Comparison of ENCODE assay signal across 16 cellular contexts in genomic region chr11:61667684-61668320, GRCh38. TPM values are rescaled to one million over a fixed set of nuclear protein-coding genes. Genes with fewer than 3 reads are reported as not detected.
DNase-seq lines count a peak whose midpoint lies in the region; ATAC-seq and TF ChIP-seq lines count a peak whose summit lies in the region.
"Had no signal": no experiment of that assay in that cellular context is flagged by ENCODE, and none has a peak within 500 bp of the region (broad histone marks: within the 10 kb centered on the region; RNA-seq: fewer than 3 reads in every experiment).

No MANE protein-coding gene starts in this region.

- TF ChIP-seq EP300 in transverse colon (IDR thresholded peaks at IDR 0.05; ENCODE audit: low read depth): no peak

- peaks cover 44% of the 10 kb centered on the region for H3K79me2 ChIP-seq in hepatocyte

- H3K9me3 ChIP-seq in Panc1 (ENCODE audit: control insufficient read depth, insufficient read depth, low read depth, low read length): no peaks in the 10 kb centered on the region
- no peaks in the 10 kb centered on the region for H3K9me3 ChIP-seq in hepatocyte (ENCODE audit: low read depth)
- H3K9me3 ChIP-seq in transverse colon: no peaks in the 10 kb centered on the region

- H3K27ac ChIP-seq in Panc1 (ENCODE audit: low read length) (no peak overlapping the region), hepatocyte (peak overlapping the region; percentile 98), transverse colon (no peak overlapping the region)
- H3K27ac ChIP-seq: KMS-11 had no signal

- peaks cover 3% of the 10 kb centered on the region for H3K27me3 Mint-ChIP-seq in type B pancreatic cell

- TF ChIP-seq CTCF in Panc1 (IDR thresholded peaks at IDR 0.05) (no peak), hepatocyte (IDR thresholded peaks at IDR 0.05; ENCODE audit: poor library complexity) (no peak), type B pancreatic cell (conservative IDR thresholded peaks at IDR 0.05) (no peak), transverse colon (IDR thresholded peaks at IDR 0.05) (no peak), omental fat pad (IDR thresholded peaks at IDR 0.05) (no peak)

- no peaks in the 10 kb centered on the region for H3K9me2 ChIP-seq in hepatocyte (replicated peaks; ENCODE audit: insufficient read depth)

- no peaks in the 10 kb centered on the region for H3K36me3 Mint-ChIP-seq in type B pancreatic cell
- H3K36me3 Mint-ChIP-seq: CD4-positive, alpha-beta memory T cell had no signal

- H3K27ac Mint-ChIP-seq in type B pancreatic cell: peak overlapping the region; percentile 81
- H3K27ac Mint-ChIP-seq: CD4-positive, alpha-beta memory T cell had no signal

- H3K27me3 ChIP-seq in Panc1 (ENCODE audit: control insufficient read depth, insufficient read depth, low read length) (no peaks in the 10 kb centered on the region), hepatocyte (no peaks in the 10 kb centered on the region), transverse colon (no peaks in the 10 kb centered on the region)

- H2AFZ ChIP-seq in hepatocyte: no peak overlapping the region

- H3K4me1 ChIP-seq in Panc1 (ENCODE audit: control insufficient read depth, insufficient read depth, low read length): no peaks in the 10 kb centered on the region
- peaks cover 7% of the 10 kb centered on the region for H3K4me1 ChIP-seq in hepatocyte (ENCODE audit: insufficient read depth)
- peaks cover 0 to 12% (median 5%) of the 10 kb centered on the region in 4 donors for H3K4me1 ChIP-seq in transverse colon

- no peak for TF ChIP-seq POLR2A in transverse colon (IDR thresholded peaks at IDR 0.05)

- ATAC-seq in Right ventricle myocardium inferior (peak; percentile 20), left ventricle myocardium superior (no peak), Panc1 (0 out of 2 replicates have a peak, but pooled peaks have one; percentile 50), omental fat pad (ENCODE audit: low FRiP score) (no peak)

- peak overlapping the region; percentile 50 for H3K4me3 Mint-ChIP-seq in type B pancreatic cell
- H3K4me3 Mint-ChIP-seq: CD4-positive, alpha-beta memory T cell had no signal

- no peaks in the 10 kb centered on the region for H3K9me3 Mint-ChIP-seq in type B pancreatic cell
- H3K9me3 Mint-ChIP-seq: CD4-positive, alpha-beta memory T cell had no signal

- H3K4me1 Mint-ChIP-seq in type B pancreatic cell (ENCODE audit: unreplicated experiment): no peaks in the 10 kb centered on the region
- H3K4me1 Mint-ChIP-seq: CD4-positive, alpha-beta memory T cell had no signal

- 63% methylated on average over 6 of the region's 6 CpGs for WGBS in hepatocyte (ENCODE audit: low lambda C conversion rate, missing lambda C conversion rate)
- 85% methylated on average over 6 of the region's 6 CpGs; no CpG with 5 or more reads in 1 of the 2 donors for WGBS in transverse colon (ENCODE audit: low coverage in 1 of 2), 2 donors

- POLR2A ChIA-PET in Panc1 (lab: Charles Lee): no interaction called here

- H3K36me3 ChIP-seq in Panc1 (ENCODE audit: control insufficient read depth, insufficient read depth, low read length) (no peaks in the 10 kb centered on the region), hepatocyte (replicated peaks; ENCODE audit: insufficient read depth, low read depth) (no peaks in the 10 kb centered on the region), transverse colon (no peaks in the 10 kb centered on the region)

- no peaks in the 10 kb centered on the region for H4K20me1 ChIP-seq in hepatocyte (ENCODE audit: insufficient read depth, poor library complexity, severe bottlenecking)

- DNase-seq in Right ventricle myocardium inferior (ENCODE audit: missing footprints) (no peak), left ventricle myocardium superior (no peak), Panc1 (ENCODE audit: low read depth, low spot score) (no peak), hepatocyte (ENCODE audit: low spot score) (no peak), type B pancreatic cell (ENCODE audit: extremely low spot score, unreplicated experiment) (no peak), AML-193 (lab: John Stamatoyannopoulos, UW) (no peak), transverse colon (no peak), omental fat pad (ENCODE audit: low spot score) (no peak)
- DNase-seq: CD4-positive, alpha-beta memory T cell; GOT3; MV-4-11; NCI-H1694 treated with DMSO at 0.1 percent for 48 hours; NCI-H748 treated with DMSO at 0.1 percent for 48 hours; NK-92 treated with Interleukin-12 subunit alpha and Interleukin-12 subunit beta, amount 100 ng/mL, for 24 hours; SIG-M5 had no signal

- CTCF ChIA-PET in Panc1 (lab: Charles Lee): interaction anchor here (0.7 kb wide), 1 partner anchor 223 kb away, joined by 5 read pairs; no protein-coding TSS in a partner anchor

- peak overlapping the region; percentile 63 for H3K4me2 ChIP-seq in hepatocyte
- H3K4me2 ChIP-seq: KMS-11 had no signal

- in situ Hi-C loops in Panc1 (cut with HindIII; ENCODE audit: low pct_unique_long_range_greater_than_20kb, low sequenced_read_pairs): no loop called here
- in situ Hi-C loops in transverse colon (cut with MboI; ENCODE audit: low pct_ligation_motif_present in 1 of 4, low pct_unique_long_range_greater_than_20kb in 1 of 4, low sequenced_read_pairs in 3 of 4): no loop called here

- BruUV-seq in Panc1 (replicated peaks; lab: Mats Ljungman, UMichigan): no TSS peak

- intact Hi-C loops in Right ventricle myocardium inferior (cut with DNase I): no loop called here
- intact Hi-C loops in left ventricle myocardium superior (cut with micrococcal nuclease): no loop called here
- intact Hi-C loops in Panc1 (cut with micrococcal nuclease; ENCODE audit: unreplicated experiment): no loop called here
- intact Hi-C loops in transverse colon (cut with DNase I; ENCODE audit: low total_unique reads): no loop called here

- H3K4me3 ChIP-seq in Panc1 (ENCODE audit: low read depth in 2 of 2, low read length in 2 of 2) (no peak overlapping the region), hepatocyte (peak overlapping the region; percentile 19), transverse colon (no peak overlapping the region)

RNA-seq across cellular contexts. Expression of gene DAGLA, which starts 12.4 kb away (rescaled TPM):
- total RNA-seq in Right ventricle myocardium inferior (4.3 TPM), left ventricle myocardium superior (5.5 TPM), Panc1 (2021; ENCODE audit: unreplicated experiment) (6.4 TPM), hepatocyte (5.5 and 8.9 TPM in 2 replicates), type B pancreatic cell (ENCODE audit: low replicate concordance) (5.5 and 7.8 TPM in 2 replicates), transverse colon (10 to 100 TPM; 11.9 to 31.4 (median 17.0) TPM), omental fat pad (1 to 10 TPM; 1.4 to 4.6 (median 2.8) TPM)
- 5.6 TPM for polyA plus RNA-seq in Panc1 (2012; ENCODE audit: insufficient read length)
- 7.4 and 8.3 TPM in 2 replicates for polyA plus RNA-seq in hepatocyte

Comparison
In these comparisons a context has a peak if more than half of its experiments do, and no peak if none do; other contexts are left out.
1. ATAC-seq: peak in Right ventricle myocardium inferior (single experiment) and Panc1 (single experiment); none in left ventricle myocardium superior (single experiment) and omental fat pad (single experiment).